ENCODE assay signal across 21 cellular contexts in the genomic region with DNA sequence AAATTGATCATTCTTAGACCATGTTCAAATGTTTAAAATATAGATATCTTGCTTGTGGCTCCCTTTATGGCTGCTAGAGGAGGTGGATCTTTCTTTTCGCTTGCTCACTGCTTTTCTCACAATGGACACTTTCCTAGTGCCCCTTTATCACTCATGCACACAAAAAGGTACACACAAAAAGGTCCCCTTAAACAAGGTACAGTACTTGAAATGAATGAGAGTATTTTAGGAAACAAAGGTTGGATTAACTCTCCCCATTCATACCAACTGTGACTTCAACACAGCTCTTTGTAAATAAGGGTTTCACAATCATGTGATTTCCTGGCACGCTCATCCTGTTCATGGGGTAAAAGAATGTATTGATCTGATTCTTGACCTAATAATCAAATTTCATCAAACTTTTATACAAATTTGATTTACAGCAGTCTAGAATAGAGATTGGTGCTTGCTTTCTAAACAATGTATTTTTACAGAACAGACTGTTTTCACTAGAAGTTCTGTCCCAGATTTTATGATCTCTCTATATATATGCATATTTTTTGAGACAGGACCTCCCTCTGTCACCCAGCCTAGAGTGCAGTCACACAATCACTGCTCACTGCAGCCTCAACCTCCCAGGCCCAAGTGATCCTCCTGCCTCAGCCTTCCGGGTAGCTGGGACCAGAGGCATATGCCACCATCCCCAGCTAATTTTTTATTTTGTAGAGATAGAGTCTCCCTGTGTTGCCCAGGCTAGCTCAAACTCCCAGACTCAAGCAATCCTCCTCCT. TPM values are rescaled to one million over a fixed set of nuclear protein-coding genes. Genes with fewer than 3 reads are reported as not detected.
DNase-seq lines count a peak whose midpoint lies in the region; ATAC-seq and TF ChIP-seq lines count a peak whose summit lies in the region.
"Had no signal": no experiment of that assay in that cellular context is flagged by ENCODE, and none has a peak within 500 bp of the region (broad histone marks: within the 10 kb centered on the region; RNA-seq: fewer than 3 reads in every experiment).

No MANE protein-coding gene starts in this region.

- H3K27ac Mint-ChIP-seq in H9, result peak overlapping the region in 2 of 3 experiments; percentile 32 to 47; a peak in 3 of 7 replicates
- H3K27ac Mint-ChIP-seq: activated T-cell treated with anti-CD3 and anti-CD28 coated beads, Interleukin-2, amount 50 U/mL, for 24 hours; type B pancreatic cell had no signal

- H3K18ac ChIP-seq in H9 (ENCODE audit: insufficient read length, low read depth, low read length) (no peak overlapping the region), neuronal stem cell (ENCODE audit: low read length) (no peak overlapping the region)

- no peak overlapping the region for H2AFZ ChIP-seq in H9 (ENCODE audit: low read length)
- peak overlapping the region; percentile 31 for H2AFZ ChIP-seq in neuronal stem cell (ENCODE audit: low read length)

- no peak for ATAC-seq in HG02623 (IDR thresholded peaks at IDR 0.05; ENCODE audit: unreplicated experiment)
- no peak for ATAC-seq in HG03175 (IDR thresholded peaks at IDR 0.05; ENCODE audit: unreplicated experiment)
- ATAC-seq in HG03457 (IDR thresholded peaks at IDR 0.05; ENCODE audit: unreplicated experiment), result no peak
- ATAC-seq: activated CD4-positive, CD25-positive, alpha-beta regulatory T cell treated with anti-CD3 and anti-CD28 coated beads, Interleukin-2, amount 50 U/mL, for 24 hours; esophagus mucosa had no signal

- no peak overlapping the region for H2BK20ac ChIP-seq in H9 (ENCODE audit: low read depth, low read length, poor library complexity, severe bottlenecking)

- peaks cover 10 to 12% of the 10 kb centered on the region in 2 experiments for H3K4me1 Mint-ChIP-seq in H9
- H3K4me1 Mint-ChIP-seq: central memory CD8-positive, alpha-beta T cell had no signal

- H2BK120ac ChIP-seq in H9 (ENCODE audit: low read depth, low read length, poor library complexity, severe bottlenecking) (no peak overlapping the region), neuronal stem cell (ENCODE audit: low read depth, low read length) (no peak overlapping the region)

- no peak overlapping the region for H3K23ac ChIP-seq in H9 (ENCODE audit: insufficient read length, low read depth, low read length)
- no peak overlapping the region for H3K23ac ChIP-seq in neuronal stem cell (ENCODE audit: low read depth, low read length, poor library complexity)

- no peak overlapping the region for H3K4ac ChIP-seq in H9 (ENCODE audit: low read depth, low read length)
- H3K4ac ChIP-seq in neuronal stem cell (ENCODE audit: low read length), result no peak overlapping the region

- H2AK5ac ChIP-seq in H9 (ENCODE audit: insufficient read length, low read length) (no peak overlapping the region), neuronal stem cell (ENCODE audit: low read depth, low read length) (no peak overlapping the region)

- H2BK5ac ChIP-seq in H9 (ENCODE audit: insufficient read length, low read length) (no peak overlapping the region), neuronal stem cell (ENCODE audit: low read length) (no peak overlapping the region)

- H4K91ac ChIP-seq in H9 (ENCODE audit: insufficient read length, low read depth, low read length) (no peak overlapping the region), neuronal stem cell (ENCODE audit: low read depth, low read length, poor library complexity) (no peak overlapping the region)

- TF ChIP-seq CTCF in H9 (conservative IDR thresholded peaks at IDR 0.05), result no peak
- TF ChIP-seq CTCF in fibroblast of mammary gland (conservative IDR thresholded peaks at IDR 0.05; ENCODE audit: control insufficient read depth, insufficient read depth, low read depth, low read length), result no peak

- no peak for DNase-seq in H9
- DNase-seq in NCI-H345 treated with DMSO at 0.1 percent for 48 hours (lab: John Stamatoyannopoulos, UW; ENCODE audit: unreplicated experiment), result peak; percentile 90
- peak; percentile 21 for DNase-seq in fibroblast of mammary gland (ENCODE audit: low read depth)
- no peak for DNase-seq in neuronal stem cell (ENCODE audit: low spot score)
- DNase-seq: activated naive CD4-positive, alpha-beta T cell treated with Interleukin-2 at 50 U/mL for 16 hours; activated T-cell treated with anti-CD3 and anti-CD28 coated beads, Interleukin-2, amount 50 U/mL, for 24 hours; AML-193; EL; glutamatergic neuron; MG63; NCI-H1694; NCI-H446 treated with DMSO at 0.1 percent for 48 hours; stimulated activated CD4-positive, alpha-beta T cell treated with anti-CD3 and anti-CD28 coated beads, Interleukin-4, amount 100 ng/mL, for 1 hour; T-helper 9 cell had no signal

- no peaks in the 10 kb centered on the region for H3K79me2 ChIP-seq in H9 (ENCODE audit: insufficient read depth, low read length)

- no peak overlapping the region for H3K9ac ChIP-seq in H9 (ENCODE audit: extremely low read depth, insufficient read length, low read length)
- H3K9ac ChIP-seq in neuronal stem cell (ENCODE audit: low read depth, low read length, poor library complexity), result no peak overlapping the region

- H4K5ac ChIP-seq in H9 (ENCODE audit: insufficient read length, low read depth, low read length), result no peak overlapping the region

- no peak overlapping the region for H3K4me3 Mint-ChIP-seq in H9
- H3K4me3 Mint-ChIP-seq: activated T-cell treated with anti-CD3 and anti-CD28 coated beads, Interleukin-2, amount 50 U/mL, for 24 hours; central memory CD8-positive, alpha-beta T cell; type B pancreatic cell had no signal

- H3K79me1 ChIP-seq in H9 (ENCODE audit: insufficient read depth, low read depth, low read length, poor library complexity, severe bottlenecking) (no peaks in the 10 kb centered on the region), neuronal stem cell (ENCODE audit: low read depth, low read length) (no peaks in the 10 kb centered on the region)

- no peak overlapping the region for H3T11ph ChIP-seq in H9 (ENCODE audit: low read length)

- H3K9me3 Mint-ChIP-seq in H9, result no peaks in the 10 kb centered on the region
- H3K9me3 Mint-ChIP-seq: activated T-cell treated with anti-CD3 and anti-CD28 coated beads, Interleukin-2, amount 50 U/mL, for 24 hours; central memory CD8-positive, alpha-beta T cell; type B pancreatic cell had no signal

- H3K56ac ChIP-seq in H9 (ENCODE audit: insufficient read length, low read depth, low read length), result no peak overlapping the region

- no peaks in the 10 kb centered on the region for H3K23me2 ChIP-seq in H9 (ENCODE audit: insufficient read length, low read depth, low read length, poor library complexity, severe bottlenecking)

- H3K27me3 ChIP-seq in H9 (ENCODE audit: insufficient read depth, low read length) (no peaks in the 10 kb centered on the region), neuronal stem cell (ENCODE audit: control insufficient read depth in 3 of 3, insufficient read depth in 3 of 3, low read depth in 1 of 3, low read length in 3 of 3) (no peaks in the 10 kb centered on the region)
- H3K27me3 ChIP-seq: MG63 had no signal

- H4K20me1 ChIP-seq in H9 (ENCODE audit: control insufficient read depth, insufficient read depth, insufficient read length), result no peaks in the 10 kb centered on the region

- H2BK12ac ChIP-seq in H9 (ENCODE audit: insufficient read length, low read depth, low read length), result no peak overlapping the region
- H2BK12ac ChIP-seq in neuronal stem cell (ENCODE audit: low read length), result no peak overlapping the region

- H3K14ac ChIP-seq in H9 (ENCODE audit: insufficient read depth, low read length) (no peak overlapping the region), neuronal stem cell (ENCODE audit: low read length) (no peak overlapping the region)

- no peaks in the 10 kb centered on the region for H3K4me1 ChIP-seq in H9 (ENCODE audit: insufficient read depth, low read length)
- peaks cover 0 to 3% of the 10 kb centered on the region in 2 donors for H3K4me1 ChIP-seq in neuronal stem cell (ENCODE audit: control insufficient read depth in 2 of 2, insufficient read depth in 1 of 2, low read depth in 1 of 2, low read length in 2 of 2)

- H3K9me3 ChIP-seq in H9 (ENCODE audit: control insufficient read depth, low read depth, low read length), result no peaks in the 10 kb centered on the region
- H3K9me3 ChIP-seq in neuronal stem cell (replicated peaks in 1 of 2; ENCODE audit: control insufficient read depth in 2 of 2, insufficient read depth in 1 of 2, low read depth in 1 of 2, low read length in 2 of 2), result no peaks in the 10 kb centered on the region
- H3K9me3 ChIP-seq: MG63 had no signal

- H3K27ac ChIP-seq in H9 (ENCODE audit: insufficient read length, low read depth, low read length) (no peak overlapping the region), neuronal stem cell (replicated peaks; ENCODE audit: low read length) (no peak overlapping the region)

- no peak overlapping the region for H4K8ac ChIP-seq in H9 (replicated peaks; ENCODE audit: insufficient read length, low read depth, low read length)
- H4K8ac ChIP-seq in neuronal stem cell (ENCODE audit: low read depth, low read length), result no peak overlapping the region

- no peaks in the 10 kb centered on the region for H3K36me3 ChIP-seq in neuronal stem cell (replicated peaks in 1 of 2; ENCODE audit: control insufficient read depth in 2 of 2, insufficient read depth in 2 of 2, low read length in 2 of 2)
- H3K36me3 ChIP-seq: MG63 had no signal

- H2BK15ac ChIP-seq in H9 (ENCODE audit: low read depth, low read length) (no peak overlapping the region), neuronal stem cell (ENCODE audit: low read length) (no peak overlapping the region)

- WGBS in H9 (ENCODE audit: extremely low coverage, insufficient read length, low lambda C conversion rate), result no CpG with 5 or more reads among the region's 3 CpGs
- WGBS in neuronal stem cell (ENCODE audit: extremely low coverage in 2 of 2, insufficient read length in 2 of 2, insufficient replicate concordance in 1 of 2), 2 donors, result no CpG with 5 or more reads among the region's 3 CpGs

- H3K4me3 ChIP-seq in fibroblast of mammary gland (ENCODE audit: control insufficient read depth, low read depth, low read length) (no peak overlapping the region), neuronal stem cell (ENCODE audit: low read length in 2 of 2) (no peak overlapping the region)
- H3K4me3 ChIP-seq: MG63 had no signal

- H3K27me3 Mint-ChIP-seq in H9 (ENCODE audit: low read depth), result no peaks in the 10 kb centered on the region

- no peak overlapping the region for H3K4me2 ChIP-seq in H9 (ENCODE audit: insufficient read depth, insufficient read length, low read length)
- H3K4me2 ChIP-seq in neuronal stem cell (ENCODE audit: insufficient read depth, low read length, poor library complexity, severe bottlenecking), result no peak overlapping the region

- H3K36me3 Mint-ChIP-seq in H9 (ENCODE audit: insufficient read depth in 1 of 3, low read depth in 3 of 3), result no peaks in the 10 kb centered on the region
- H3K36me3 Mint-ChIP-seq: type B pancreatic cell had no signal

RNA-seq across cellular contexts. Expression of a gene that starts 34.4 kb away (rescaled TPM):
- 1.9 and 2.2 TPM in 2 replicates for total RNA-seq in H9 (2021)
- polyA plus RNA-seq in neuronal stem cell (2013, experiment 1 of 2), result 9.6 TPM
- polyA plus RNA-seq in neuronal stem cell (2013, experiment 2 of 2), result 9.2 TPM

RNA-seq across cellular contexts. Expression of a gene that starts 58.6 kb away (rescaled TPM):
- 210 and 218 TPM in 2 replicates for total RNA-seq in H9 (2021)
- 242 TPM for polyA plus RNA-seq in neuronal stem cell (2013, experiment 1 of 2)
- polyA plus RNA-seq in neuronal stem cell (2013, experiment 2 of 2), result 246 TPM

Comparison
In these comparisons a context has a peak if more than half of its experiments do, and no peak if none do; other contexts are left out.
1. DNase-seq: peak in NCI-H345 treated with DMSO at 0.1 percent for 48 hours (single experiment) and fibroblast of mammary gland (single experiment); none in H9 (single experiment) and neuronal stem cell (single experiment).